In genomic region chrX:131830400-131831184, GRCh38 we compare ENCODE assay signal across 8 cellular contexts.
DNase-seq lines count a peak whose midpoint lies in the region; ATAC-seq lines count a peak whose summit lies in the region.

No MANE protein-coding gene starts in this region.

- H3K9ac ChIP-seq in BLaER1 treated with 17β-estradiol and CSF1 and Interleukin-3, amounts not matched to agents 10 nM and 100 nM = peak overlapping the region; percentile 68 to 85 (median 80)

- ATAC-seq in GM18909 (IDR thresholded peaks at IDR 0.05; ENCODE audit: poor library complexity, unreplicated experiment) (peak; percentile 70), HG03457 (IDR thresholded peaks at IDR 0.05; ENCODE audit: unreplicated experiment) (peak; percentile 84)

- peak overlapping the region; percentile 43 to 69 (median 61) for H3K4me3 ChIP-seq in BLaER1 treated with 17β-estradiol and CSF1 and Interleukin-3, amounts not matched to agents 10 nM and 100 nM

- H3K36me3 Mint-ChIP-seq in activated T-helper 2 cell treated with anti-CD3 and anti-CD28 coated beads, Interferon-gamma antibody, Interleukin-2, Interleukin-4, amounts not matched to agents 10 μg/mL and 5 μg/mL and 100 μg/mL, durations not matched to agents 14 hours and 24 hours and 36 hours (ENCODE audit: low read depth) = peaks cover 8% of the 10 kb centered on the region

- H3K27me3 ChIP-seq in BLaER1 treated with 17β-estradiol and CSF1 and Interleukin-3, amounts not matched to agents 10 nM and 100 nM = peaks cover 22 to 50% (median 40%) of the 10 kb centered on the region in 11 experiments

- H3K9me3 Mint-ChIP-seq in activated T-helper 2 cell treated with anti-CD3 and anti-CD28 coated beads, Interferon-gamma antibody, Interleukin-2, Interleukin-4, amounts not matched to agents 10 μg/mL and 5 μg/mL and 100 μg/mL, durations not matched to agents 14 hours and 24 hours and 36 hours = no peaks in the 10 kb centered on the region

- peak overlapping the region; percentile 72 to 96 (median 85) for H3K4me2 ChIP-seq in BLaER1 treated with 17β-estradiol and CSF1 and Interleukin-3, amounts not matched to agents 10 nM and 100 nM

- H3K4me1 Mint-ChIP-seq in activated T-helper 2 cell treated with anti-CD3 and anti-CD28 coated beads, Interferon-gamma antibody, Interleukin-2, Interleukin-4, amounts not matched to agents 10 μg/mL and 5 μg/mL and 100 μg/mL, durations not matched to agents 14 hours and 24 hours and 36 hours (ENCODE audit: low read depth) = peaks cover 37% of the 10 kb centered on the region

- peaks cover 28 to 40% (median 31%) of the 10 kb centered on the region in 10 experiments for H3K4me1 ChIP-seq in BLaER1 treated with 17β-estradiol and CSF1 and Interleukin-3, amounts not matched to agents 10 nM and 100 nM

- H3K27ac Mint-ChIP-seq in activated T-helper 2 cell treated with anti-CD3 and anti-CD28 coated beads, Interferon-gamma antibody, Interleukin-2, Interleukin-4, amounts not matched to agents 10 μg/mL and 5 μg/mL and 100 μg/mL, durations not matched to agents 14 hours and 24 hours and 36 hours = peak overlapping the region; percentile 94

- H4K20me1 ChIP-seq in BLaER1 treated with 17β-estradiol and CSF1 and Interleukin-3, amounts not matched to agents 10 nM and 100 nM = peaks cover 0 to 57% (median 25%) of the 10 kb centered on the region in 11 experiments; a peak in 17 of 22 replicates

- no peaks in the 10 kb centered on the region for H3K9me3 ChIP-seq in BLaER1 treated with 17β-estradiol and CSF1 and Interleukin-3, amounts not matched to agents 10 nM and 100 nM (replicated peaks in 1 of 11)

- peaks cover 0 to 15% (median 0%) of the 10 kb centered on the region in 11 experiments; a peak in 4 of 22 replicates for H3K36me3 ChIP-seq in BLaER1 treated with 17β-estradiol and CSF1 and Interleukin-3, amounts not matched to agents 10 nM and 100 nM

- DNase-seq in NCI-H748 (lab: John Stamatoyannopoulos, UW; ENCODE audit: unreplicated experiment) = peak; percentile 95
- peak; percentile 62 for DNase-seq in activated T-helper 2 cell treated with anti-CD3 and anti-CD28 coated beads, Interferon-gamma antibody, Interleukin-2, Interleukin-4, amounts not matched to agents 10 μg/mL and 5 μg/mL and 100 μg/mL, durations not matched to agents 14 hours and 24 hours and 36 hours (ENCODE audit: low spot score)
- DNase-seq in glomerular endothelial cell (ENCODE audit: extremely low read depth, low read depth, low spot score) = peak; percentile 94
- peak; percentile 26 for DNase-seq in occipital lobe (lab: John Stamatoyannopoulos, UW)
- no peak for DNase-seq in epidermal melanocyte (ENCODE audit: insufficient read length, low spot score)

- intact Hi-C loops in activated T-helper 2 cell treated with anti-CD3 and anti-CD28 coated beads, Interferon-gamma antibody, Interleukin-2, Interleukin-4, amounts not matched to agents 10 μg/mL and 5 μg/mL and 100 μg/mL, durations not matched to agents 14 hours and 24 hours and 36 hours (cut with micrococcal nuclease) = loop anchor here (2.0 to 10.0 kb wide), 3 partner anchors 114 to 662 kb away; partner anchors contain the start of gene STK26

- H3K27ac ChIP-seq in BLaER1 treated with 17β-estradiol and CSF1 and Interleukin-3, amounts not matched to agents 10 nM and 100 nM = peak overlapping the region; percentile 69 to 90 (median 84); a peak in 21 of 22 replicates

- peak overlapping the region; percentile 94 for H3K4me3 Mint-ChIP-seq in activated T-helper 2 cell treated with anti-CD3 and anti-CD28 coated beads, Interferon-gamma antibody, Interleukin-2, Interleukin-4, amounts not matched to agents 10 μg/mL and 5 μg/mL and 100 μg/mL, durations not matched to agents 14 hours and 24 hours and 36 hours (ENCODE audit: low read depth)

- no peaks in the 10 kb centered on the region for H3K27me3 Mint-ChIP-seq in activated T-helper 2 cell treated with anti-CD3 and anti-CD28 coated beads, Interferon-gamma antibody, Interleukin-2, Interleukin-4, amounts not matched to agents 10 μg/mL and 5 μg/mL and 100 μg/mL, durations not matched to agents 14 hours and 24 hours and 36 hours (ENCODE audit: low read depth)
